ENCODE assay signal across 8 cellular contexts in genomic region chr1:160097911-160098851, GRCh38. TPM values are rescaled to one million over a fixed set of nuclear protein-coding genes. Genes with fewer than 3 reads are reported as not detected.
DNase-seq lines count a peak whose midpoint lies in the region; ATAC-seq and TF ChIP-seq lines count a peak whose summit lies in the region.

Gene IGSF8 (minus strand): TSS chr1:160098619. CDS start chr1:160098472, 147 bp downstream.

- H3K9me3 ChIP-seq in body of pancreas (no peaks in the 10 kb centered on the region), iPS-15b (ENCODE audit: control insufficient read depth, insufficient read depth, low read length) (no peaks in the 10 kb centered on the region), skeletal muscle tissue (ENCODE audit: control insufficient read depth in 3 of 3, low read length in 3 of 3) (no peaks in the 10 kb centered on the region)

- TF ChIP-seq POLR2A in body of pancreas (IDR thresholded peaks at IDR 0.05), result peak; percentile 34 to 64 (median 42)

- H3K9ac ChIP-seq in iPS-15b (ENCODE audit: low read depth, low read length), result peak within 1 kb of the TSS; percentile 63
- H3K9ac ChIP-seq in skeletal muscle tissue (ENCODE audit: low read depth in 1 of 3, low read length in 3 of 3), result peak within 1 kb of the TSS; percentile 88 to 97 (median 89)

- intact Hi-C loops in body of pancreas (cut with DNase I), result no loop called here

- no peaks in the 10 kb centered on the region for H3K27me3 ChIP-seq in body of pancreas
- peaks cover 9% of the 10 kb centered on the region for H3K27me3 ChIP-seq in iPS-15b (ENCODE audit: control insufficient read depth, insufficient read depth, low read length)
- no peaks in the 10 kb centered on the region for H3K27me3 ChIP-seq in skeletal muscle tissue (ENCODE audit: control insufficient read depth in 3 of 3, insufficient read depth in 3 of 3, low read length in 3 of 3)

- DNase-seq in GM12865 (ENCODE audit: low read depth), result no peak
- peak; percentile 96 for DNase-seq in NCI-H2029 (lab: John Stamatoyannopoulos, UW)
- DNase-seq in UCSD-AML1 (lab: John Stamatoyannopoulos, UW; ENCODE audit: unreplicated experiment), result peak; percentile 89
- DNase-seq in body of pancreas, result peak; percentile 82 to 95 (median 94)

- peak within 1 kb of the TSS; percentile 77 for H3K4me3 ChIP-seq in GM12865 (ENCODE audit: low read depth, low read length)
- H3K4me3 ChIP-seq in body of pancreas, result peak within 1 kb of the TSS; percentile 71 to 79
- H3K4me3 ChIP-seq in iPS-15b (ENCODE audit: low read depth, low read length), result peak within 1 kb of the TSS; percentile 87
- H3K4me3 ChIP-seq in skeletal muscle tissue (ENCODE audit: low read length in 3 of 3), result peak within 1 kb of the TSS; percentile 87 to 88 (median 88)

- peaks cover 63% of the 10 kb centered on the region for H3K4me1 ChIP-seq in body of pancreas
- H3K4me1 ChIP-seq in iPS-15b (ENCODE audit: control insufficient read depth, insufficient read depth, low read length), result peaks cover 39% of the 10 kb centered on the region
- H3K4me1 ChIP-seq in skeletal muscle tissue (ENCODE audit: control insufficient read depth in 3 of 3, insufficient read depth in 3 of 3, low read length in 3 of 3), result peaks cover 46 to 65% (median 60%) of the 10 kb centered on the region in 3 donors

- H3K27ac ChIP-seq in body of pancreas, result peak within 1 kb of the TSS; percentile 91 to 99 (median 96)
- H3K27ac ChIP-seq in skeletal muscle tissue (ENCODE audit: low read depth, low read length), result peak within 1 kb of the TSS; percentile 96

- TF ChIP-seq CTCF in GM12865 (IDR thresholded peaks at IDR 0.05; ENCODE audit: insufficient read depth, low read depth, low read length, missing control alignments) (no peak), body of pancreas (IDR thresholded peaks at IDR 0.05) (no peak)

- H3K36me3 ChIP-seq in body of pancreas (replicated peaks in 1 of 2; ENCODE audit: insufficient read depth in 1 of 2, low read depth in 2 of 2) (no peaks in the 10 kb centered on the region), iPS-15b (ENCODE audit: control insufficient read depth, insufficient read depth, low read length) (peaks cover 18% of the 10 kb centered on the region), skeletal muscle tissue (ENCODE audit: control insufficient read depth in 3 of 3, insufficient read depth in 3 of 3, low read length in 3 of 3) (peaks cover 5 to 10% (median 7%) of the 10 kb centered on the region in 3 donors)

- 0% methylated on average over 8 to 59 of the region's 64 CpGs for WGBS in body of pancreas, 2 donors

- peak; percentile 56 for ATAC-seq in HG02763 (IDR thresholded peaks at IDR 0.05; ENCODE audit: unreplicated experiment)
- ATAC-seq in body of pancreas, result peak; percentile 77
- no peak for ATAC-seq in HG03571 (IDR thresholded peaks at IDR 0.05; ENCODE audit: unreplicated experiment)

RNA-seq across cellular contexts. Expression of gene IGSF8, which starts in this region (rescaled TPM):
- total RNA-seq in body of pancreas (10 to 100 TPM; 18.4 to 46.8 TPM), skeletal muscle tissue (11.5 TPM)
